ENCODE assay signal across 13 cellular contexts in the genomic region with DNA sequence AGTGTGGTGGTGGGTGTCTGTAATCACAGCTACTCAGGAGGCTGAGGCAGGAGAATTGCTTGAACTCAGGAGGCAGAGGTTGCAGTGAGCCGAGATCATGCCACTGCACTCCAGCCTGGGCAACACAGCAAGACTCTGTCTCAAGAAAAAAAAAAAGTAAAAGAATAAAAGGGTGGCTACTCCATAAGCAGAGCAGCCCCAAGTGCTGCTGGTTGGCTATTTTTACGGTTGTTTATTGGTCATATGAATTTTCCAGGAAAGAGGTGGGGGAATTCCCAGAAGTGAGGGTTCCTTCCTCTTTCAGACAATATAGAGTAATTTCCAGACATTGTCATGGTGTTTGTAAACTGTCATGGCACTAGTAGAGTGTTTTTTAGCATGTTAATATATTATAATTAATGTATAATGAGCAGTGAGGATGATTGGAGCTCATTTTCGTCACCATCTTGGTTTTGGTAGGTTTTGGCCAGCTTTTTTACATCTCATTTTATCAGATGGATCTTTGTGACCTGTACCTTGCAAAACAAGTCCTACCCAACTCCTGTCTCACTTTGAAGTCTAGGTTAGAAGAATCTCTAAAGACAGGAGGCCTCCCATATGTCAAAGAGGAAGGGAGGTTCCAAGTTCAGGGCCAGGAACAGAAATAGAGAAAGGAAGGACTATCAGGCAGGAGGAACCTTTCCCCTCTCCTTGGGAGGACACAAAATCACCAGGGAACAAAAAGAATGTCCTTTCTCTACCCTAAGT. TPM values are rescaled to one million over a fixed set of nuclear protein-coding genes. Genes with fewer than 3 reads are reported as not detected.
A peak's percentile ranks its signal among the peaks of the same experiment; 100 is the strongest.
DNase-seq lines count a peak whose midpoint lies in the region; ATAC-seq and TF ChIP-seq lines count a peak whose summit lies in the region.
"Had no signal": no experiment of that assay in that cellular context is flagged by ENCODE, and none has a peak within 500 bp of the region (broad histone marks: within the 10 kb centered on the region; RNA-seq: fewer than 3 reads in every experiment).

No MANE protein-coding gene starts in this region.

- in situ Hi-C loops in Panc1 (cut with HindIII; ENCODE audit: low pct_unique_long_range_greater_than_20kb, low sequenced_read_pairs): no loop called here

- H3K9me3 Mint-ChIP-seq in activated CD8-positive, alpha-beta memory T cell treated with anti-CD3 and anti-CD28 coated beads, Interleukin-2, amount 10 ng/mL, durations not matched to agents 7 days and 5 days (ENCODE audit: low read depth): no peaks in the 10 kb centered on the region

- H3K4me3 Mint-ChIP-seq in activated CD8-positive, alpha-beta memory T cell treated with anti-CD3 and anti-CD28 coated beads, Interleukin-2, amount 10 ng/mL, durations not matched to agents 7 days and 5 days: peak overlapping the region; percentile 46

- peaks cover 33% of the 10 kb centered on the region for H3K4me1 Mint-ChIP-seq in activated CD8-positive, alpha-beta memory T cell treated with anti-CD3 and anti-CD28 coated beads, Interleukin-2, amount 10 ng/mL, durations not matched to agents 7 days and 5 days

- no peak for TF ChIP-seq EP300 in tibial nerve (IDR thresholded peaks at IDR 0.05)

- POLR2A ChIA-PET in Panc1 (lab: Charles Lee): no interaction called here

- TF ChIP-seq CTCF in Panc1 (IDR thresholded peaks at IDR 0.05): no peak
- no peak for TF ChIP-seq CTCF in tibial nerve (IDR thresholded peaks at IDR 0.05)

- H3K9me3 ChIP-seq in Panc1 (ENCODE audit: control insufficient read depth, insufficient read depth, low read depth, low read length) (no peaks in the 10 kb centered on the region), tibial nerve (no peaks in the 10 kb centered on the region)
- H3K9me3 ChIP-seq: spleen had no signal

- H3K4me1 ChIP-seq in Panc1 (ENCODE audit: control insufficient read depth, insufficient read depth, low read length) (peaks cover 44% of the 10 kb centered on the region), tibial nerve (peaks cover 0 to 10% (median 3%) of the 10 kb centered on the region in 4 donors)

- no peaks in the 10 kb centered on the region for H3K36me3 Mint-ChIP-seq in activated CD8-positive, alpha-beta memory T cell treated with anti-CD3 and anti-CD28 coated beads, Interleukin-2, amount 10 ng/mL, durations not matched to agents 7 days and 5 days

- 78 to 81% methylated on average over 3 of the region's 3 CpGs for WGBS in tibial nerve, 2 donors

- CTCF ChIA-PET in activated CD8-positive, alpha-beta memory T cell treated with anti-CD3 and anti-CD28 coated beads, Interleukin-2, amount 10 ng/mL, durations not matched to agents 7 days and 5 days (lab: Charles Lee): interaction anchor here (0.6 to 4.1 kb wide), 32 partner anchors 8 to 1797 kb away, joined by 3 to 43 read pairs (median 5); partner anchors contain the start of gene HOXB5
- CTCF ChIA-PET in Panc1 (lab: Charles Lee): interaction anchor here (0.6 to 1.1 kb wide), 4 partner anchors 49 to 235 kb away, joined by 3 read pairs; no protein-coding TSS in a partner anchor

- H3K27ac ChIP-seq in Panc1 (ENCODE audit: low read length): peak overlapping the region; percentile 67; the same call in 1 of the 2 replicates
- no peak overlapping the region for H3K27ac ChIP-seq in tibial nerve

- H3K27me3 ChIP-seq in Panc1 (ENCODE audit: control insufficient read depth, insufficient read depth, low read length) (no peaks in the 10 kb centered on the region), tibial nerve (peaks cover 0 to 71% of the 10 kb centered on the region in 2 donors)

- H3K4me3 ChIP-seq in Panc1 (ENCODE audit: low read depth in 2 of 2, low read length in 2 of 2) (no peak overlapping the region), tibial nerve (no peak overlapping the region)

- BruUV-seq in Panc1 (replicated peaks; lab: Mats Ljungman, UMichigan): no TSS peak

- H3K27ac Mint-ChIP-seq in activated CD8-positive, alpha-beta memory T cell treated with anti-CD3 and anti-CD28 coated beads, Interleukin-2, amount 10 ng/mL, durations not matched to agents 7 days and 5 days: peak overlapping the region; percentile 68

- H3K36me3 ChIP-seq in Panc1 (ENCODE audit: control insufficient read depth, insufficient read depth, low read length): no peaks in the 10 kb centered on the region
- H3K36me3 ChIP-seq in tibial nerve: no peaks in the 10 kb centered on the region
- H3K36me3 ChIP-seq: spleen had no signal

- TF ChIP-seq POLR2A in tibial nerve (IDR thresholded peaks at IDR 0.05): no peak

- H3K27me3 Mint-ChIP-seq in activated CD8-positive, alpha-beta memory T cell treated with anti-CD3 and anti-CD28 coated beads, Interleukin-2, amount 10 ng/mL, durations not matched to agents 7 days and 5 days: peaks cover 14% of the 10 kb centered on the region

- DNase-seq in activated CD8-positive, alpha-beta memory T cell treated with anti-CD3 and anti-CD28 coated beads, Interleukin-2, amount 10 ng/mL, durations not matched to agents 7 days and 5 days: no peak
- DNase-seq in activated CD8-positive, alpha-beta memory T cell treated with anti-CD3 and anti-CD28 coated beads, Interleukin-2, amount 50 U/mL, for 48 hours: no peak
- DNase-seq in Panc1 (ENCODE audit: low read depth, low spot score): no peak
- DNase-seq in dermis blood vessel endothelial cell: peak; percentile 78
- DNase-seq in stimulated activated naive CD8-positive, alpha-beta T cell treated with anti-CD3 and anti-CD28 coated beads, Interleukin-15, Interleukin-2, amounts not matched to agents 100 U/mL and 50 U/mL, for 24 hours: no peak
- no peak for DNase-seq in AML-193 (lab: John Stamatoyannopoulos, UW)
- no peak for DNase-seq in RKO (ENCODE audit: low spot score)
- DNase-seq in tibial nerve (ENCODE audit: low spot score in 2 of 2): no peak
- DNase-seq: occipital lobe had no signal

- peak; percentile 35 for ATAC-seq in activated CD8-positive, alpha-beta memory T cell treated with anti-CD3 and anti-CD28 coated beads, Interleukin-2, amount 10 ng/mL, durations not matched to agents 7 days and 5 days
- no peak for ATAC-seq in Panc1
- ATAC-seq in stimulated activated naive CD8-positive, alpha-beta T cell treated with anti-CD3 and anti-CD28 coated beads, Interleukin-15, Interleukin-2, amounts not matched to agents 100 U/mL and 50 U/mL, for 24 hours: peak; percentile 45

- intact Hi-C loops in Panc1 (cut with micrococcal nuclease; ENCODE audit: unreplicated experiment): loop anchor here (5.0 kb wide), 1 partner anchor 51 kb away; no protein-coding TSS in a partner anchor

RNA-seq across cellular contexts. Expression of gene HOXB1, which starts 39.1 kb away (rescaled TPM):
- total RNA-seq in activated CD8-positive, alpha-beta memory T cell treated with anti-CD3 and anti-CD28 coated beads, Interleukin-2, amount 10 ng/mL, durations not matched to agents 7 days and 5 days: not detected
- total RNA-seq in Panc1 (2021; ENCODE audit: unreplicated experiment): not detected
- not detected for polyA plus RNA-seq in Panc1 (2012; ENCODE audit: insufficient read length)
- total RNA-seq in dermis blood vessel endothelial cell: not detected in 2 replicates
- total RNA-seq in tibial nerve: not detected
- total RNA-seq: cardiac septum, liver, M059J, occipital lobe, spleen had no signal
- polyA plus RNA-seq: liver had no signal

RNA-seq across cellular contexts. Expression of gene HOXB2, which starts 53.2 kb away (rescaled TPM):
- 10 to 100 TPM; 17.2 to 17.5 TPM for total RNA-seq in activated CD8-positive, alpha-beta memory T cell treated with anti-CD3 and anti-CD28 coated beads, Interleukin-2, amount 10 ng/mL, durations not matched to agents 7 days and 5 days
- 70.1 TPM for total RNA-seq in Panc1 (2021; ENCODE audit: unreplicated experiment)
- 66.6 TPM for polyA plus RNA-seq in Panc1 (2012; ENCODE audit: insufficient read length)
- total RNA-seq in dermis blood vessel endothelial cell: 4.8 and 5.2 TPM in 2 replicates
- total RNA-seq in tibial nerve: 10 to 100 TPM in 3 of 4 donors, 1 to 10 TPM in 1; 6.9 to 29.3 (median 19.2) TPM
